Comparison of ENCODE assay signal across 9 cellular contexts in genomic region chr3:196620228-196620627, GRCh38. TPM values are rescaled to one million over a fixed set of nuclear protein-coding genes. Genes with fewer than 3 reads are reported as not detected.
A peak's percentile ranks its signal among the peaks of the same experiment; 100 is the strongest.
DNase-seq lines count a peak whose midpoint lies in the region; ATAC-seq, FAIRE-seq and TF ChIP-seq lines count a peak whose summit lies in the region.
"Had no signal": no experiment of that assay in that cellular context is flagged by ENCODE, and none has a peak within 500 bp of the region (broad histone marks: within the 10 kb centered on the region; RNA-seq: fewer than 3 reads in every experiment).

No MANE protein-coding gene starts in this region.

- POLR2A ChIA-PET in A673 (lab: Charles Lee; ENCODE audit: low non-redundant PET), result no interaction called here

- intact Hi-C loops in natural killer cell (cut with micrococcal nuclease) (no loop called here), A673 (cut with micrococcal nuclease; ENCODE audit: unreplicated experiment) (no loop called here)

- no peaks in the 10 kb centered on the region for H3K4me1 ChIP-seq in A673 (ENCODE audit: insufficient read depth, low read length, poor library complexity, severe bottlenecking)

- H3K4me1 Mint-ChIP-seq in natural killer cell, result peaks cover 29 to 31% of the 10 kb centered on the region in 2 donors

- no peak overlapping the region for H3K27ac ChIP-seq in A673 (ENCODE audit: low read depth, low read length, poor library complexity, severe bottlenecking)
- H3K27ac ChIP-seq: RWPE1 had no signal

- CTCF ChIA-PET in A673 (lab: Charles Lee), result no interaction called here

- H3K9me3 ChIP-seq in A673 (ENCODE audit: low read depth, low read length, poor library complexity, severe bottlenecking), result no peaks in the 10 kb centered on the region

- no peaks in the 10 kb centered on the region for H3K27me3 ChIP-seq in A673 (replicated peaks; ENCODE audit: insufficient read depth, low read depth, low read length, poor library complexity)

- no peak for FAIRE-seq in frontal cortex (lab: Jason Lieb, UNC)

- no peaks in the 10 kb centered on the region for H3K9me3 Mint-ChIP-seq in natural killer cell

- DNase-seq in cardiac fibroblast (ENCODE audit: low read depth in 2 of 2), result peak; percentile 13 to 26
- DNase-seq in natural killer cell, result no peak
- DNase-seq in amniotic stem cell (lab: John Stamatoyannopoulos, UW), result no peak
- DNase-seq in A673 (ENCODE audit: low spot score), result no peak
- no peak for DNase-seq in frontal cortex (ENCODE audit: low spot score in 2 of 2)

- H3K4me3 ChIP-seq in cardiac fibroblast (replicated peaks in 1 of 2; ENCODE audit: low read depth in 2 of 2, low read length in 2 of 2), result no peak overlapping the region
- H3K4me3 ChIP-seq in A673 (ENCODE audit: low read depth, low read length, poor library complexity, severe bottlenecking), result no peak overlapping the region

- ATAC-seq in GM18502 (IDR thresholded peaks at IDR 0.05; ENCODE audit: poor library complexity, unreplicated experiment) (peak; percentile 75), HG03442 (IDR thresholded peaks at IDR 0.05; ENCODE audit: unreplicated experiment) (peak; percentile 77), natural killer cell (peak; percentile 18 to 75 (median 72)), GM19328 (IDR thresholded peaks at IDR 0.05; ENCODE audit: unreplicated experiment) (no peak)

- BruUV-seq in A673 (replicated peaks; lab: Mats Ljungman, UMichigan), result no TSS peak

- H3K4me3 Mint-ChIP-seq in natural killer cell, result peak overlapping the region; percentile 56

- no peaks in the 10 kb centered on the region for H3K36me3 Mint-ChIP-seq in natural killer cell

- no peak for TF ChIP-seq CTCF in cardiac fibroblast (IDR thresholded peaks at IDR 0.05; ENCODE audit: low read depth, low read length)
- TF ChIP-seq CTCF in natural killer cell (IDR thresholded peaks at IDR 0.05), result no peak
- no peak for TF ChIP-seq CTCF in A673 (conservative IDR thresholded peaks at IDR 0.05; ENCODE audit: low read depth, low read length)

- peak overlapping the region; percentile 58 to 71 for H3K27ac Mint-ChIP-seq in natural killer cell

- H3K36me3 ChIP-seq in A673 (ENCODE audit: insufficient read depth, low read length, poor library complexity, severe bottlenecking), result no peaks in the 10 kb centered on the region

- H3K27me3 Mint-ChIP-seq in natural killer cell (ENCODE audit: low read depth in 2 of 2), result no peaks in the 10 kb centered on the region

RNA-seq across cellular contexts. Expression of gene NRROS, which starts 19.3 kb away (rescaled TPM):
- total RNA-seq in natural killer cell (10 to 100 TPM; 32.5 to 56.3 (median 56.2) TPM), A673 (2021) (0.64 and 0.92 TPM in 2 replicates), frontal cortex (0.82 TPM)

RNA-seq across cellular contexts. Expression of gene FBXO45, which starts 51.8 kb away (rescaled TPM):
- total RNA-seq in natural killer cell (1 to 10 TPM; 3.2 to 7.9 (median 7.8) TPM), A673 (2021) (20.9 and 23.0 TPM in 2 replicates), frontal cortex (43.6 TPM)

RNA-seq across cellular contexts. Expression of gene WDR53, which starts 51.9 kb away (rescaled TPM):
- total RNA-seq in natural killer cell (10 to 100 TPM; 13.5 to 16.2 (median 14.7) TPM), A673 (2021) (17.8 and 23.1 TPM in 2 replicates), frontal cortex (7.3 TPM)

Comparison
In these comparisons a context has a peak if more than half of its experiments do, and no peak if none do; other contexts are left out.
1. DNase-seq: peak in cardiac fibroblast (2 of 2); none in natural killer cell (single experiment), amniotic stem cell (single experiment), A673 (single experiment) and frontal cortex (0 of 2).
2. RNA of gene NRROS, which starts 19.3 kb away (total RNA-seq): 32.5 to 56.3 TPM in natural killer cell; 0.82 TPM in frontal cortex (single experiment) and 0.64 to 0.92 TPM in A673; every median in the first group is over 10 times any median in the second.